1 cellular context compared by ENCODE assay signal in the genomic region with DNA sequence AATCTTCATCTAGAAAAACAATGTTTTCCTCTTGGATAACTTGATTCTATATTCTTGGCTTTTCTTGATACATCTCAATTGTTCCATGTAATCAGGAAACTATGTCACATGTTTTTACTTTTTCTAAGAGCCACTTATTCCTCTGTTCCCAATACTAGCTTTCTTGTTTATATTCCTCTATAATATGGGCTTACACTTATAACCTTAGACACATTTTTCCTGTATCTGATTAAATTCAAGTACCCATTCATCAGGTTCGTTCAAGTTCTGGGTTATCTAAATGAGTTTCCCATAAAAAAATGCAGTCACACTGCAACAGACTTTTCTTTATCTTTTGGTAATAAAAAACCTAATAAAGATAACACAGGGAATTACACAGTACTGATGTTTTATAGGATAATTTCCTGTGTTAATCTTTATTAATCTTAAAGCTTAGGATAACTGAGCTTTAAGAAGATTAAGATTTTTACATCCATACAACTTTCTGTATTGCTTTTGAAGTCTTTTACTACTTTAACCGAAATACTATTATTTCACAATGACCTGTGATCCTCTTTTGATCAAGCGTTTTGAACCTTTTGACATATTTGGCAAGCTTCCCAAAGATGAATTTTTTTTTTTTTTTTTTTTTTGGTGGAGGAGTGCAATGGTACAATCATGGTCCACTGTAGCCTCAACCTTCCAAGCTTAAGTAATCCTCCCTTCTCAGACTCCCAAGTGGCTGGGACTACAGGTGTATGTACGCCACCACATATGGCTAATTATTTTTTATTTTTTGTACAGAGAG.
A peak's percentile ranks its signal among the peaks of the same experiment; 100 is the strongest.
TF ChIP-seq lines count a peak whose summit lies in the region.

No MANE protein-coding gene starts in this region.

TF ChIP-seq in HEK293, 187 proteins besides CTCF, POLR2A, EP300 and RAD21 (continued from another document and continues in another):
- TF ChIP-seq ZFP69B (tag by site-specific recombination; IDR thresholded peaks at IDR 0.05) (no peak), SCRT2 (tag by site-specific recombination; IDR thresholded peaks at IDR 0.05) (peak; percentile 52; the same call in 1 of the 2 replicates), ZNF214 (tag by site-specific recombination; IDR thresholded peaks at IDR 0.05; ENCODE audit: borderline replicate concordance) (no peak), KLF16 (tag by site-specific recombination; IDR thresholded peaks at IDR 0.05) (peak; percentile 79; the same call in 1 of the 2 replicates), ZBTB8A (tag by site-specific recombination; IDR thresholded peaks at IDR 0.05) (peak; percentile 59), ZNF394 (tag by site-specific recombination; IDR thresholded peaks at IDR 0.05; ENCODE audit: borderline replicate concordance) (0 out of 2 replicates have a peak, but pooled peaks have one; percentile 14), KLF9 (tag by site-specific recombination; IDR thresholded peaks at IDR 0.05; ENCODE audit: low read depth) (no peak), SP7 (tag by site-specific recombination; IDR thresholded peaks at IDR 0.05) (peak; percentile 77), BCL11A (tag by site-specific recombination; IDR thresholded peaks at IDR 0.05; ENCODE audit: low read depth) (peak; percentile 90), WT1 (tag by site-specific recombination; IDR thresholded peaks at IDR 0.05) (peak; percentile 45; the same call in 1 of the 2 replicates), OSR2 (tag by site-specific recombination; IDR thresholded peaks at IDR 0.05) (peak; percentile 95), ZNF121 (tag by site-specific recombination; IDR thresholded peaks at IDR 0.05) (0 out of 2 replicates have a peak, but pooled peaks have one; percentile 43), ZNF174 (tag by site-specific recombination; IDR thresholded peaks at IDR 0.05) (no peak), BCL11B (tag by site-specific recombination; IDR thresholded peaks at IDR 0.05; ENCODE audit: low read depth) (peak; percentile 97), ZNF19 (tag by site-specific recombination; IDR thresholded peaks at IDR 0.05; ENCODE audit: low read depth) (0 out of 2 replicates have a peak, but pooled peaks have one; percentile 74), MYNN (tag by site-specific recombination; IDR thresholded peaks at IDR 0.05; ENCODE audit: borderline replicate concordance) (no peak), ZNF529 (tag by site-specific recombination; IDR thresholded peaks at IDR 0.05; ENCODE audit: insufficient replicate concordance) (no peak), ZNF830 (tag by site-specific recombination; IDR thresholded peaks at IDR 0.05; ENCODE audit: low read depth) (peak; percentile 47; the same call in 1 of the 2 replicates), ZNF366 (tag by site-specific recombination; conservative IDR thresholded peaks at IDR 0.05) (no peak; the same call in 1 of the 2 replicates), KLF8 (tag by site-specific recombination; IDR thresholded peaks at IDR 0.05) (peak; percentile 64), ZNF624 (tag by site-specific recombination; IDR thresholded peaks at IDR 0.05) (no peak), ZNF548 (tag by site-specific recombination; IDR thresholded peaks at IDR 0.05) (no peak), ZNF514 (tag by site-specific recombination; IDR thresholded peaks at IDR 0.05) (no peak), GLI2 (tag by site-specific recombination; IDR thresholded peaks at IDR 0.05; ENCODE audit: borderline replicate concordance, low read depth) (peak; percentile 90), ZNF626 (tag by site-specific recombination; IDR thresholded peaks at IDR 0.05) (0 out of 2 replicates have a peak, but pooled peaks have one; percentile 46), ZNF501 (tag by site-specific recombination; IDR thresholded peaks at IDR 0.05) (peak; percentile 80; the same call in 1 of the 2 replicates), YY1 (tag by site-specific recombination; IDR thresholded peaks at IDR 0.05) (peak; percentile 15; the same call in 1 of the 2 replicates)
- TF ChIP-seq, protein P1, sequence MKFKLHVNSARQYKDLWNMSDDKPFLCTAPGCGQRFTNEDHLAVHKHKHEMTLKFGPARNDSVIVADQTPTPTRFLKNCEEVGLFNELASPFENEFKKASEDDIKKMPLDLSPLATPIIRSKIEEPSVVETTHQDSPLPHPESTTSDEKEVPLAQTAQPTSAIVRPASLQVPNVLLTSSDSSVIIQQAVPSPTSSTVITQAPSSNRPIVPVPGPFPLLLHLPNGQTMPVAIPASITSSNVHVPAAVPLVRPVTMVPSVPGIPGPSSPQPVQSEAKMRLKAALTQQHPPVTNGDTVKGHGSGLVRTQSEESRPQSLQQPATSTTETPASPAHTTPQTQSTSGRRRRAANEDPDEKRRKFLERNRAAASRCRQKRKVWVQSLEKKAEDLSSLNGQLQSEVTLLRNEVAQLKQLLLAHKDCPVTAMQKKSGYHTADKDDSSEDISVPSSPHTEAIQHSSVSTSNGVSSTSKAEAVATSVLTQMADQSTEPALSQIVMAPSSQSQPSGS (tag by site-specific recombination; IDR thresholded peaks at IDR 0.05; ENCODE audit: low read depth), result no peak
- TF ChIP-seq, protein P2, sequence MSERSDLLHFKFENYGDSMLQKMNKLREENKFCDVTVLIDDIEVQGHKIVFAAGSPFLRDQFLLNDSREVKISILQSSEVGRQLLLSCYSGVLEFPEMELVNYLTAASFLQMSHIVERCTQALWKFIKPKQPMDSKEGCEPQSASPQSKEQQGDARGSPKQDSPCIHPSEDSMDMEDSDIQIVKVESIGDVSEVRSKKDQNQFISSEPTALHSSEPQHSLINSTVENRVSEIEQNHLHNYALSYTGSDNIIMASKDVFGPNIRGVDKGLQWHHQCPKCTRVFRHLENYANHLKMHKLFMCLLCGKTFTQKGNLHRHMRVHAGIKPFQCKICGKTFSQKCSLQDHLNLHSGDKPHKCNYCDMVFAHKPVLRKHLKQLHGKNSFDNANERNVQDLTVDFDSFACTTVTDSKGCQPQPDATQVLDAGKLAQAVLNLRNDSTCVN (tag by site-specific recombination; optimal IDR thresholded peaks at IDR 0.05), result no peak
- TF ChIP-seq, protein P3, sequence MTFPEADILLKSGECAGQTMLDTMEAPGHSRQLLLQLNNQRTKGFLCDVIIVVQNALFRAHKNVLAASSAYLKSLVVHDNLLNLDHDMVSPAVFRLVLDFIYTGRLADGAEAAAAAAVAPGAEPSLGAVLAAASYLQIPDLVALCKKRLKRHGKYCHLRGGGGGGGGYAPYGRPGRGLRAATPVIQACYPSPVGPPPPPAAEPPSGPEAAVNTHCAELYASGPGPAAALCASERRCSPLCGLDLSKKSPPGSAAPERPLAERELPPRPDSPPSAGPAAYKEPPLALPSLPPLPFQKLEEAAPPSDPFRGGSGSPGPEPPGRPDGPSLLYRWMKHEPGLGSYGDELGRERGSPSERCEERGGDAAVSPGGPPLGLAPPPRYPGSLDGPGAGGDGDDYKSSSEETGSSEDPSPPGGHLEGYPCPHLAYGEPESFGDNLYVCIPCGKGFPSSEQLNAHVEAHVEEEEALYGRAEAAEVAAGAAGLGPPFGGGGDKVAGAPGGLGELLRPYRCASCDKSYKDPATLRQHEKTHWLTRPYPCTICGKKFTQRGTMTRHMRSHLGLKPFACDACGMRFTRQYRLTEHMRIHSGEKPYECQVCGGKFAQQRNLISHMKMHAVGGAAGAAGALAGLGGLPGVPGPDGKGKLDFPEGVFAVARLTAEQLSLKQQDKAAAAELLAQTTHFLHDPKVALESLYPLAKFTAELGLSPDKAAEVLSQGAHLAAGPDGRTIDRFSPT (tag by site-specific recombination; IDR thresholded peaks at IDR 0.05), result peak; percentile 90
- TF ChIP-seq, protein P4, sequence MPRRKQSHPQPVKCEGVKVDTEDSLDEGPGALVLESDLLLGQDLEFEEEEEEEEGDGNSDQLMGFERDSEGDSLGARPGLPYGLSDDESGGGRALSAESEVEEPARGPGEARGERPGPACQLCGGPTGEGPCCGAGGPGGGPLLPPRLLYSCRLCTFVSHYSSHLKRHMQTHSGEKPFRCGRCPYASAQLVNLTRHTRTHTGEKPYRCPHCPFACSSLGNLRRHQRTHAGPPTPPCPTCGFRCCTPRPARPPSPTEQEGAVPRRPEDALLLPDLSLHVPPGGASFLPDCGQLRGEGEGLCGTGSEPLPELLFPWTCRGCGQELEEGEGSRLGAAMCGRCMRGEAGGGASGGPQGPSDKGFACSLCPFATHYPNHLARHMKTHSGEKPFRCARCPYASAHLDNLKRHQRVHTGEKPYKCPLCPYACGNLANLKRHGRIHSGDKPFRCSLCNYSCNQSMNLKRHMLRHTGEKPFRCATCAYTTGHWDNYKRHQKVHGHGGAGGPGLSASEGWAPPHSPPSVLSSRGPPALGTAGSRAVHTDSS (tag by site-specific recombination; IDR thresholded peaks at IDR 0.05), result peak; percentile 21; the same call in 1 of the 2 replicates
- TF ChIP-seq, protein P5, sequence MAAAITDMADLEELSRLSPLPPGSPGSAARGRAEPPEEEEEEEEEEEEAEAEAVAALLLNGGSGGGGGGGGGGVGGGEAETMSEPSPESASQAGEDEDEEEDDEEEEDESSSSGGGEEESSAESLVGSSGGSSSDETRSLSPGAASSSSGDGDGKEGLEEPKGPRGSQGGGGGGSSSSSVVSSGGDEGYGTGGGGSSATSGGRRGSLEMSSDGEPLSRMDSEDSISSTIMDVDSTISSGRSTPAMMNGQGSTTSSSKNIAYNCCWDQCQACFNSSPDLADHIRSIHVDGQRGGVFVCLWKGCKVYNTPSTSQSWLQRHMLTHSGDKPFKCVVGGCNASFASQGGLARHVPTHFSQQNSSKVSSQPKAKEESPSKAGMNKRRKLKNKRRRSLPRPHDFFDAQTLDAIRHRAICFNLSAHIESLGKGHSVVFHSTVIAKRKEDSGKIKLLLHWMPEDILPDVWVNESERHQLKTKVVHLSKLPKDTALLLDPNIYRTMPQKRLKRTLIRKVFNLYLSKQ (tag by site-specific recombination; IDR thresholded peaks at IDR 0.05; ENCODE audit: borderline replicate concordance), result no peak
- TF ChIP-seq, protein P6, sequence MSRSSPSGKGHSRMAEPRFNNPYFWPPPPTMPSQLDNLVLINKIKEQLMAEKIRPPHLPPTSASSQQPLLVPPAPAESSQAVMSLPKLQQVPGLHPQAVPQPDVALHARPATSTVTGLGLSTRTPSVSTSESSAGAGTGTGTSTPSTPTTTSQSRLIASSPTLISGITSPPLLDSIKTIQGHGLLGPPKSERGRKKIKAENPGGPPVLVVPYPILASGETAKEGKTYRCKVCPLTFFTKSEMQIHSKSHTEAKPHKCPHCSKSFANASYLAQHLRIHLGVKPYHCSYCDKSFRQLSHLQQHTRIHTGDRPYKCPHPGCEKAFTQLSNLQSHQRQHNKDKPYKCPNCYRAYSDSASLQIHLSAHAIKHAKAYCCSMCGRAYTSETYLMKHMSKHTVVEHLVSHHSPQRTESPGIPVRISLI (tag by site-specific recombination; IDR thresholded peaks at IDR 0.05), result peak; percentile 75; the same call in 1 of the 2 replicates
- TF ChIP-seq, protein P7, sequence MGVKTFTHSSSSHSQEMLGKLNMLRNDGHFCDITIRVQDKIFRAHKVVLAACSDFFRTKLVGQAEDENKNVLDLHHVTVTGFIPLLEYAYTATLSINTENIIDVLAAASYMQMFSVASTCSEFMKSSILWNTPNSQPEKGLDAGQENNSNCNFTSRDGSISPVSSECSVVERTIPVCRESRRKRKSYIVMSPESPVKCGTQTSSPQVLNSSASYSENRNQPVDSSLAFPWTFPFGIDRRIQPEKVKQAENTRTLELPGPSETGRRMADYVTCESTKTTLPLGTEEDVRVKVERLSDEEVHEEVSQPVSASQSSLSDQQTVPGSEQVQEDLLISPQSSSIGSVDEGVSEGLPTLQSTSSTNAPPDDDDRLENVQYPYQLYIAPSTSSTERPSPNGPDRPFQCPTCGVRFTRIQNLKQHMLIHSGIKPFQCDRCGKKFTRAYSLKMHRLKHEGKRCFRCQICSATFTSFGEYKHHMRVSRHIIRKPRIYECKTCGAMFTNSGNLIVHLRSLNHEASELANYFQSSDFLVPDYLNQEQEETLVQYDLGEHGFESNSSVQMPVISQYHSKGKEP (tag by site-specific recombination; IDR thresholded peaks at IDR 0.05), result peak; percentile 94
- TF ChIP-seq, protein P8, sequence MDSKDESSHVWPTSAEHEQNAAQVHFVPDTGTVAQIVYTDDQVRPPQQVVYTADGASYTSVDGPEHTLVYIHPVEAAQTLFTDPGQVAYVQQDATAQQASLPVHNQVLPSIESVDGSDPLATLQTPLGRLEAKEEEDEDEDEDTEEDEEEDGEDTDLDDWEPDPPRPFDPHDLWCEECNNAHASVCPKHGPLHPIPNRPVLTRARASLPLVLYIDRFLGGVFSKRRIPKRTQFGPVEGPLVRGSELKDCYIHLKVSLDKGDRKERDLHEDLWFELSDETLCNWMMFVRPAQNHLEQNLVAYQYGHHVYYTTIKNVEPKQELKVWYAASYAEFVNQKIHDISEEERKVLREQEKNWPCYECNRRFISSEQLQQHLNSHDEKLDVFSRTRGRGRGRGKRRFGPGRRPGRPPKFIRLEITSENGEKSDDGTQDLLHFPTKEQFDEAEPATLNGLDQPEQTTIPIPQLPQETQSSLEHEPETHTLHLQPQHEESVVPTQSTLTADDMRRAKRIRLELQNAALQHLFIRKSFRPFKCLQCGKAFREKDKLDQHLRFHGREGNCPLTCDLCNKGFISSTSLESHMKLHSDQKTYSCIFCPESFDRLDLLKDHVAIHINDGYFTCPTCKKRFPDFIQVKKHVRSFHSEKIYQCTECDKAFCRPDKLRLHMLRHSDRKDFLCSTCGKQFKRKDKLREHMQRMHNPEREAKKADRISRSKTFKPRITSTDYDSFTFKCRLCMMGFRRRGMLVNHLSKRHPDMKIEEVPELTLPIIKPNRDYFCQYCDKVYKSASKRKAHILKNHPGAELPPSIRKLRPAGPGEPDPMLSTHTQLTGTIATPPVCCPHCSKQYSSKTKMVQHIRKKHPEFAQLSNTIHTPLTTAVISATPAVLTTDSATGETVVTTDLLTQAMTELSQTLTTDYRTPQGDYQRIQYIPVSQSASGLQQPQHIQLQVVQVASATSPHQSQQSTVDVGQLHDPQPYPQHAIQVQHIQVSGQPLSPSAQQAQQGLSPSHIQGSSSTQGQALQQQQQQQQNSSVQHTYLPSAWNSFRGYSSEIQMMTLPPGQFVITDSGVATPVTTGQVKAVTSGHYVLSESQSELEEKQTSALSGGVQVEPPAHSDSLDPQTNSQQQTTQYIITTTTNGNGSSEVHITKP (tag by site-specific recombination; IDR thresholded peaks at IDR 0.05), result 0 out of 2 replicates have a peak, but pooled peaks have one; percentile 27
- TF ChIP-seq, protein P9, sequence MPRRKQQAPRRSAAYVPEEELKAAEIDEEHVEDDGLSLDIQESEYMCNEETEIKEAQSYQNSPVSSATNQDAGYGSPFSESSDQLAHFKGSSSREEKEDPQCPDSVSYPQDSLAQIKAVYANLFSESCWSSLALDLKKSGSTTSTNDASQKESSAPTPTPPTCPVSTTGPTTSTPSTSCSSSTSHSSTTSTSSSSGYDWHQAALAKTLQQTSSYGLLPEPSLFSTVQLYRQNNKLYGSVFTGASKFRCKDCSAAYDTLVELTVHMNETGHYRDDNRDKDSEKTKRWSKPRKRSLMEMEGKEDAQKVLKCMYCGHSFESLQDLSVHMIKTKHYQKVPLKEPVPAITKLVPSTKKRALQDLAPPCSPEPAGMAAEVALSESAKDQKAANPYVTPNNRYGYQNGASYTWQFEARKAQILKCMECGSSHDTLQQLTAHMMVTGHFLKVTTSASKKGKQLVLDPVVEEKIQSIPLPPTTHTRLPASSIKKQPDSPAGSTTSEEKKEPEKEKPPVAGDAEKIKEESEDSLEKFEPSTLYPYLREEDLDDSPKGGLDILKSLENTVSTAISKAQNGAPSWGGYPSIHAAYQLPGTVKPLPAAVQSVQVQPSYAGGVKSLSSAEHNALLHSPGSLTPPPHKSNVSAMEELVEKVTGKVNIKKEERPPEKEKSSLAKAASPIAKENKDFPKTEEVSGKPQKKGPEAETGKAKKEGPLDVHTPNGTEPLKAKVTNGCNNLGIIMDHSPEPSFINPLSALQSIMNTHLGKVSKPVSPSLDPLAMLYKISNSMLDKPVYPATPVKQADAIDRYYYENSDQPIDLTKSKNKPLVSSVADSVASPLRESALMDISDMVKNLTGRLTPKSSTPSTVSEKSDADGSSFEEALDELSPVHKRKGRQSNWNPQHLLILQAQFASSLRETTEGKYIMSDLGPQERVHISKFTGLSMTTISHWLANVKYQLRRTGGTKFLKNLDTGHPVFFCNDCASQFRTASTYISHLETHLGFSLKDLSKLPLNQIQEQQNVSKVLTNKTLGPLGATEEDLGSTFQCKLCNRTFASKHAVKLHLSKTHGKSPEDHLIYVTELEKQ (tag by site-specific recombination; IDR thresholded peaks at IDR 0.05; ENCODE audit: borderline replicate concordance), result peak; percentile 71; the same call in 1 of the 2 replicates
